ENCODE assay signal across 1 cellular context in genomic region chr1:208420021-208420420, GRCh38.
TF ChIP-seq lines count a peak whose summit lies in the region.

No MANE protein-coding gene starts in this region.

TF ChIP-seq in H1, 55 proteins besides CTCF, POLR2A, EP300 and RAD21:
- TF ChIP-seq SUZ12 (IDR thresholded peaks at IDR 0.05; ENCODE audit: low read length) (no peak), RBBP5 (IDR thresholded peaks at IDR 0.05; ENCODE audit: borderline replicate concordance, low read depth, low read length) (no peak), SP4 (IDR thresholded peaks at IDR 0.05; ENCODE audit: low read length) (no peak), SIN3A (conservative IDR thresholded peaks at IDR 0.05 in 1 of 2, IDR thresholded peaks at IDR 0.05 in 1 of 2; ENCODE audit: low read depth in 1 of 2, low read length in 2 of 2) (no peak), SP1 (IDR thresholded peaks at IDR 0.05; ENCODE audit: low read depth, low read length) (no peak), GTF2F1 (IDR thresholded peaks at IDR 0.05; ENCODE audit: borderline replicate concordance, low read depth, low read length) (no peak), BACH1 (IDR thresholded peaks at IDR 0.05; ENCODE audit: low read length) (no peak), BCL11A (IDR thresholded peaks at IDR 0.05; ENCODE audit: low read depth in 2 of 2, low read length in 2 of 2) (no peak), HDAC2 (IDR thresholded peaks at IDR 0.05; ENCODE audit: borderline replicate concordance in 1 of 2, low read depth in 2 of 2, low read length in 2 of 2) (no peak), ATF2 (IDR thresholded peaks at IDR 0.05; ENCODE audit: low read length) (no peak), CTBP2 (IDR thresholded peaks at IDR 0.05; ENCODE audit: borderline replicate concordance, insufficient read depth, insufficient read length, low read length) (no peak), POLR2AphosphoS5 (IDR thresholded peaks at IDR 0.05; ENCODE audit: low read depth, low read length) (no peak), POU5F1 (IDR thresholded peaks at IDR 0.05; ENCODE audit: low read depth, low read length) (no peak), SAP30 (IDR thresholded peaks at IDR 0.05; ENCODE audit: insufficient read depth, insufficient replicate concordance, low read length) (no peak), SP2 (IDR thresholded peaks at IDR 0.05; ENCODE audit: low read length) (no peak), CBX8 (IDR thresholded peaks at IDR 0.05; ENCODE audit: borderline replicate concordance, low read depth, low read length) (no peak), CHD1 (IDR thresholded peaks at IDR 0.05; ENCODE audit: low read depth, low read length) (no peak), JUND (IDR thresholded peaks at IDR 0.05; ENCODE audit: low read length) (no peak), NRF1 (IDR thresholded peaks at IDR 0.05; ENCODE audit: low read depth, low read length) (no peak), RNF2 (IDR thresholded peaks at IDR 0.05; ENCODE audit: borderline replicate concordance, low read depth, low read length, missing control alignments, poor library complexity, severe bottlenecking) (no peak)
